In the genomic region with DNA sequence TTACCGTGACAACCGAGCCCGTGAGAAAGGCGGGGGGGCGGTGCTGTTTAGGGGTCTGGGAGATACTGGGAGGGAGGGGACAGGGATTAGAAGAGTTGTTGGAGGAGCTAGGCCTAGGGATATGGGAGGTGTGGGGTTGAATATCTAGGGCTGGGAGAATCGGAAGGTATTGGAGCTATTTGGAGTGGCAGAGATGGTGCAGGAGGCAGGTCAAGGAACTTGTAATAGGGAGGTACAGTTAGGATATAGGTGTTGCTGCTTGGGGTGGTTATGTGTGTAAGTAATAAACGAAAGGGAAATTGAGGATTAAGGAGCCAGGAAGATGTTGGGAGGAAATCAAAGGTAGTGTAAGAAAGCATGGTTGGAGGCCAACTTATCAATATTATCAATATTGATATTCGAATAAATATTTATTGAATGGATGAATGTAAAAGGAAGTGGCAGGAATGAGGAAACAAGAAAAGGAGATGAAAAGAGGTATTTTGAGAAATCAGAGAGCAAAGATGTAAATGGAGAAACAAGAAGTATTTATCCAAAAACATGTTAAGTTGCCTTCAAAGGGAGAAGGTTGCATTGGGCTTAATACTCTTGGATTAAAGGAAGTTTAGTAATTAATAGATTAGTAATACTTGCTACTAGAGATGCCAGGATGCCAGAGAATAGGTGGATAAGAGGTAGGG, we compare ENCODE assay signal across 9 cellular contexts. TPM values are rescaled to one million over a fixed set of nuclear protein-coding genes. Genes with fewer than 3 reads are reported as not detected.
A peak's percentile ranks its signal among the peaks of the same experiment; 100 is the strongest.
DNase-seq lines count a peak whose midpoint lies in the region; ATAC-seq, FAIRE-seq and TF ChIP-seq lines count a peak whose summit lies in the region.
"Had no signal": no experiment of that assay in that cellular context is flagged by ENCODE, and none has a peak within 500 bp of the region (broad histone marks: within the 10 kb centered on the region; RNA-seq: fewer than 3 reads in every experiment).

No MANE protein-coding gene starts in this region.

- DNase-seq in PC-9 (no peak), esophagus muscularis mucosa (ENCODE audit: extremely low spot score) (no peak), pancreas (peak in 1 of 6 donors; percentile 77), MV-4-11 (lab: John Stamatoyannopoulos, UW) (no peak)

- intact Hi-C loops in PC-9 (cut with micrococcal nuclease; ENCODE audit: unreplicated experiment): loop anchor here (1.0 to 5.0 kb wide), 4 partner anchors 8 to 100 kb away; partner anchors contain the start of gene RNF39
- intact Hi-C loops in esophagus muscularis mucosa (cut with DNase I): loop anchor here (5.0 to 10.0 kb wide), 2 partner anchors 35 to 123 kb away; partner anchors contain the start of gene HLA-A
- intact Hi-C loops in pancreas (cut with DNase I): no loop called here

- H3K27me3 ChIP-seq in DOHH2 (ENCODE audit: control insufficient read depth, low read length): no peaks in the 10 kb centered on the region
- no peaks in the 10 kb centered on the region for H3K27me3 ChIP-seq in PC-9 (ENCODE audit: insufficient read depth, low read depth)
- H3K27me3 ChIP-seq in esophagus muscularis mucosa: peaks cover 0 to 23% (median 12%) of the 10 kb centered on the region in 4 donors
- no peaks in the 10 kb centered on the region for H3K27me3 ChIP-seq in pancreas

- peak overlapping the region; percentile 54 for H3K27ac ChIP-seq in DOHH2 (ENCODE audit: low read depth, low read length)
- H3K27ac ChIP-seq in PC-9: peak overlapping the region; percentile 40
- H3K27ac ChIP-seq in esophagus muscularis mucosa (replicated peaks in 1 of 4): peak overlapping the region; percentile 82 to 89 (median 88)
- peak overlapping the region; percentile 12 to 91 (median 78) for H3K27ac ChIP-seq in pancreas

- H3K36me3 ChIP-seq in DOHH2 (ENCODE audit: control insufficient read depth, low read length): peaks cover 30% of the 10 kb centered on the region
- no peaks in the 10 kb centered on the region for H3K36me3 ChIP-seq in PC-9 (ENCODE audit: low read depth)
- H3K36me3 ChIP-seq in esophagus muscularis mucosa: peaks cover 5 to 33% (median 21%) of the 10 kb centered on the region in 4 donors
- peaks cover 0 to 10% (median 0%) of the 10 kb centered on the region in 3 donors for H3K36me3 ChIP-seq in pancreas

- BruUV-seq in PC-9 (replicated peaks; lab: Mats Ljungman, UMichigan): no TSS peak

- POLR2A ChIA-PET in PC-9 (lab: Charles Lee; ENCODE audit: unreplicated experiment): no interaction called here

- H3K9me3 ChIP-seq in DOHH2 (ENCODE audit: control insufficient read depth, insufficient read depth, low read length) (no peaks in the 10 kb centered on the region), PC-9 (ENCODE audit: insufficient read depth, low read depth) (no peaks in the 10 kb centered on the region), esophagus muscularis mucosa (no peaks in the 10 kb centered on the region), pancreas (no peaks in the 10 kb centered on the region)

- TF ChIP-seq POLR2A in esophagus muscularis mucosa (IDR thresholded peaks at IDR 0.05; ENCODE audit: low read depth): no peak

- peak overlapping the region; percentile 80 for H2AFZ ChIP-seq in PC-9

- peaks cover 4% of the 10 kb centered on the region; the same call in 1 of the 2 replicates for H3F3A ChIP-seq in DOHH2 (ENCODE audit: control insufficient read depth, insufficient read depth)
- H3F3A ChIP-seq in PC-9 (ENCODE audit: insufficient read depth, low read depth): peaks cover 17% of the 10 kb centered on the region

- H3K4me1 ChIP-seq in DOHH2 (ENCODE audit: control insufficient read depth, low read length): peaks cover 26% of the 10 kb centered on the region
- peaks cover 19% of the 10 kb centered on the region for H3K4me1 ChIP-seq in PC-9 (replicated peaks; ENCODE audit: insufficient read depth)
- H3K4me1 ChIP-seq in esophagus muscularis mucosa: peaks cover 22 to 47% (median 42%) of the 10 kb centered on the region in 4 donors
- H3K4me1 ChIP-seq in pancreas: peaks cover 8 to 18% (median 11%) of the 10 kb centered on the region in 3 donors

- H3K9me2 ChIP-seq in DOHH2 (replicated peaks; ENCODE audit: control insufficient read depth, low read length) (no peaks in the 10 kb centered on the region), PC-9 (ENCODE audit: insufficient read depth) (no peaks in the 10 kb centered on the region)

- TF ChIP-seq CTCF in DOHH2 (IDR thresholded peaks at IDR 0.05; ENCODE audit: low read depth, low read length, poor library complexity, severe bottlenecking) (no peak), PC-9 (conservative IDR thresholded peaks at IDR 0.05) (no peak), esophagus muscularis mucosa (IDR thresholded peaks at IDR 0.05) (no peak), pancreas (IDR thresholded peaks at IDR 0.05) (no peak)

- WGBS in esophagus muscularis mucosa: 16% methylated on average over 8 of the region's 8 CpGs
- WGBS in pancreas, 2 donors: 8 to 10% methylated on average over 8 of the region's 8 CpGs

- no peak for TF ChIP-seq EP300 in esophagus muscularis mucosa (IDR thresholded peaks at IDR 0.05)

- H3K79me2 ChIP-seq in DOHH2 (ENCODE audit: control insufficient read depth, low read length) (peaks cover 26% of the 10 kb centered on the region), PC-9 (ENCODE audit: low read depth) (peaks cover 20% of the 10 kb centered on the region)

- H4K20me1 ChIP-seq in DOHH2 (ENCODE audit: control insufficient read depth, insufficient read depth, low read depth, low read length) (no peaks in the 10 kb centered on the region), PC-9 (ENCODE audit: insufficient read depth) (no peaks in the 10 kb centered on the region)

- ATAC-seq in pancreas: peak in 1 of 4 donors; percentile 3
- ATAC-seq in HG02798 (IDR thresholded peaks at IDR 0.05; ENCODE audit: poor library complexity, unreplicated experiment): no peak
- no peak for ATAC-seq in HG03521 (IDR thresholded peaks at IDR 0.05; ENCODE audit: unreplicated experiment)
- no peak for ATAC-seq in GM21723 (IDR thresholded peaks at IDR 0.05; ENCODE audit: unreplicated experiment)

- H3K4me2 ChIP-seq in DOHH2 (ENCODE audit: low read length) (peak overlapping the region; percentile 89), PC-9 (peak overlapping the region; percentile 95)

- CTCF ChIA-PET in PC-9 (lab: Charles Lee): interaction anchor here (0.5 kb wide), 1 partner anchor 612 kb away, joined by 4 read pairs; no protein-coding TSS in a partner anchor

- H3K4me3 ChIP-seq in DOHH2 (ENCODE audit: low read length) (peak overlapping the region; percentile 95), PC-9 (peak overlapping the region; percentile 81), esophagus muscularis mucosa (peak overlapping the region; percentile 68 to 79 (median 72)), pancreas (peak overlapping the region; percentile 46 to 71 (median 64))

- FAIRE-seq in pancreas (lab: Jason Lieb, UNC): no peak

RNA-seq across cellular contexts. Expression of gene PPP1R11, which starts 0.6 kb away (rescaled TPM):
- 48.3 and 49.3 TPM in 2 replicates for total RNA-seq in PC-9 (2021)
- 10 to 100 TPM; 50.7 to 64.7 (median 60.2) TPM for total RNA-seq in esophagus muscularis mucosa
- 10 to 100 TPM; 17.9 to 35.6 (median 23.8) TPM for total RNA-seq in pancreas
- polyA plus RNA-seq in pancreas: 10 to 100 TPM; 20.8 to 36.9 TPM

RNA-seq across cellular contexts. Expression of gene POLR1H, which starts 6.5 kb away (rescaled TPM):
- total RNA-seq in PC-9 (2021): 33.3 and 37.6 TPM in 2 replicates
- 10 to 100 TPM; 12.9 to 21.0 (median 17.4) TPM for total RNA-seq in esophagus muscularis mucosa
- total RNA-seq in pancreas: 10 to 100 TPM; 12.5 to 19.3 (median 13.5) TPM
- 10 to 100 TPM; 20.7 to 29.8 TPM for polyA plus RNA-seq in pancreas

RNA-seq across cellular contexts. Expression of gene RNF39, which starts 8.0 kb away (rescaled TPM):
- 7.3 and 7.5 TPM in 2 replicates for total RNA-seq in PC-9 (2021)
- total RNA-seq in esophagus muscularis mucosa: under 1 TPM in 1 of 4 donors, not detected in 3; 0.11 TPM
- 1 to 10 TPM in 3 of 6 donors, under 1 TPM in 3; 0.18 to 1.3 (median 0.78) TPM for total RNA-seq in pancreas
- under 1 TPM; 0.38 to 0.54 TPM for polyA plus RNA-seq in pancreas
- total RNA-seq: RPMI7951 had no signal

RNA-seq across cellular contexts. Expression of gene TRIM31, which starts 45.3 kb away (rescaled TPM):
- total RNA-seq in PC-9 (2021) (not detected in 2 replicates), esophagus muscularis mucosa (1 to 10 TPM in 1 of 4 donors, not detected in 3; 1.3 TPM), pancreas (under 1 TPM in 5 of 6 donors, not detected in 1; 0.14 to 0.22 (median 0.16) TPM)
- polyA plus RNA-seq in pancreas: under 1 TPM; 0.15 to 0.19 TPM
- total RNA-seq: RPMI7951 had no signal

Comparison
In these comparisons a context has a peak if more than half of its experiments do, and no peak if none do; other contexts are left out.
1. intact Hi-C loops: an anchor here in PC-9 (1.0 to 5.0 kb wide) and esophagus muscularis mucosa (5.0 to 10.0 kb wide); none called in pancreas.